In the genomic region with DNA sequence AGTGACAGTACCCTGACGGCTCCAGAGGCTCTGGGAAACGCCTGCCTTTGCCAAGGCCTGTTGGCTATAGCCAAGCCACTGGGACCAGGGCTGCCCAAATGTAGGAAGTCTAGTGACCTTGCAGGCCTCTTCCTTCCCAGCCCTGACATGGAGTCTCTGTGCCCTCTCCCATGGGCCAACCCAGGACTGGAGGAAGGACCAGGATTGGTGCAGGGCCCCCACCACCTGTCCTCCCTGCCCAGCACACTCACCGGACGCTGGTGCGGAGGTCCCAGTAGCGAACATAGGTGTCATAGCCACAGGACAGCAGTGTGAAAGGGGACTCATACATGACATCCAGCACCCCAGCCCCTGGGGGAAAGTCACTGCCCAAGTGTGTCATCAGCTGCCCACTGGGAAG, we compare ENCODE assay signal across 15 cellular contexts. TPM values are rescaled to one million over a fixed set of nuclear protein-coding genes. Genes with fewer than 3 reads are reported as not detected.
DNase-seq lines count a peak whose midpoint lies in the region; ATAC-seq lines count a peak whose summit lies in the region.
"Had no signal": no experiment of that assay in that cellular context is flagged by ENCODE, and none has a peak within 500 bp of the region (broad histone marks: within the 10 kb centered on the region; RNA-seq: fewer than 3 reads in every experiment).

No MANE protein-coding gene starts in this region.

- no peak for ATAC-seq in activated CD4-positive, alpha-beta T cell treated with anti-CD3 and anti-CD28 coated beads for 36 hours
- ATAC-seq in left ventricle myocardium superior (no peak), HG02610 (IDR thresholded peaks at IDR 0.05; ENCODE audit: unreplicated experiment) (no peak)
- no peak for ATAC-seq in effector memory CD8-positive, alpha-beta T cell (replicated peaks)
- ATAC-seq in stimulated activated naive B cell treated with anti-CD40 and anti-IgM and Interleukin-4, amounts not matched to agents 10 μg/mL and 1 μg/mL and 100 μg/mL, for 72 hours (replicated peaks) = no peak
- ATAC-seq: Panc1 had no signal

- H3K4me3 Mint-ChIP-seq in activated CD4-positive, alpha-beta T cell treated with anti-CD3 and anti-CD28 coated beads for 36 hours = no peak overlapping the region
- H3K4me3 Mint-ChIP-seq in effector memory CD8-positive, alpha-beta T cell = no peak overlapping the region
- no peak overlapping the region for H3K4me3 Mint-ChIP-seq in stimulated activated naive B cell treated with anti-CD40 and anti-IgM and Interleukin-4, amounts not matched to agents 10 μg/mL and 1 μg/mL and 100 μg/mL, for 72 hours

- intact Hi-C loops in activated CD4-positive, alpha-beta T cell treated with anti-CD3 and anti-CD28 coated beads for 36 hours (cut with DNase I, micrococcal nuclease) = no loop called here
- intact Hi-C loops in cardiac septum (cut with DNase I) (no loop called here), left ventricle myocardium superior (cut with micrococcal nuclease) (no loop called here)

- no peaks in the 10 kb centered on the region for H3K27me3 Mint-ChIP-seq in activated CD4-positive, alpha-beta T cell treated with anti-CD3 and anti-CD28 coated beads for 36 hours
- no peaks in the 10 kb centered on the region for H3K27me3 Mint-ChIP-seq in effector memory CD8-positive, alpha-beta T cell
- H3K27me3 Mint-ChIP-seq in stimulated activated naive B cell treated with anti-CD40 and anti-IgM and Interleukin-4, amounts not matched to agents 10 μg/mL and 1 μg/mL and 100 μg/mL, for 72 hours = no peaks in the 10 kb centered on the region

- CTCF ChIA-PET in activated CD4-positive, alpha-beta T cell treated with anti-CD3 and anti-CD28 coated beads for 36 hours (lab: Charles Lee) = no interaction called here

- no peak for DNase-seq in activated CD4-positive, alpha-beta T cell treated with anti-CD3 and anti-CD28 coated beads for 36 hours
- DNase-seq in activated CD4-positive, alpha-beta T cell treated with anti-CD3 and anti-CD28 coated beads for 48 hours = no peak
- DNase-seq in cardiac septum (ENCODE audit: low spot score) (peak; percentile 53), left ventricle myocardium superior (no peak), CD1c-positive myeloid dendritic cell (ENCODE audit: extremely low spot score) (no peak)
- no peak for DNase-seq in effector memory CD8-positive, alpha-beta T cell
- DNase-seq in stimulated activated naive B cell treated with anti-CD40 and anti-IgM and Interleukin-4, amounts not matched to agents 10 μg/mL and 1 μg/mL and 100 μg/mL, for 72 hours = no peak
- DNase-seq: 8988T, COR-L47, DMS153, NCI-H1092 treated with DMSO at 0.1 percent for 48 hours, NCI-H1694 treated with DMSO at 0.1 percent for 48 hours, NCI-H2171 had no signal

- H3K9me3 Mint-ChIP-seq in activated CD4-positive, alpha-beta T cell treated with anti-CD3 and anti-CD28 coated beads for 36 hours (ENCODE audit: low read depth) = no peaks in the 10 kb centered on the region
- no peaks in the 10 kb centered on the region for H3K9me3 Mint-ChIP-seq in effector memory CD8-positive, alpha-beta T cell
- H3K9me3 Mint-ChIP-seq in stimulated activated naive B cell treated with anti-CD40 and anti-IgM and Interleukin-4, amounts not matched to agents 10 μg/mL and 1 μg/mL and 100 μg/mL, for 72 hours = no peaks in the 10 kb centered on the region

- H3K27ac Mint-ChIP-seq in activated CD4-positive, alpha-beta T cell treated with anti-CD3 and anti-CD28 coated beads for 36 hours = peak overlapping the region; percentile 60
- H3K27ac Mint-ChIP-seq in effector memory CD8-positive, alpha-beta T cell = peak overlapping the region; percentile 67 to 87
- peak overlapping the region; percentile 51 for H3K27ac Mint-ChIP-seq in stimulated activated naive B cell treated with anti-CD40 and anti-IgM and Interleukin-4, amounts not matched to agents 10 μg/mL and 1 μg/mL and 100 μg/mL, for 72 hours

- POLR2A ChIA-PET in activated CD4-positive, alpha-beta T cell treated with anti-CD3 and anti-CD28 coated beads for 36 hours (lab: Charles Lee) = no interaction called here

- peaks cover 8% of the 10 kb centered on the region for H3K4me1 Mint-ChIP-seq in activated CD4-positive, alpha-beta T cell treated with anti-CD3 and anti-CD28 coated beads for 36 hours
- H3K4me1 Mint-ChIP-seq in effector memory CD8-positive, alpha-beta T cell (ENCODE audit: low read depth in 2 of 2) = peaks cover 0 to 4% of the 10 kb centered on the region in 2 donors
- H3K4me1 Mint-ChIP-seq in stimulated activated naive B cell treated with anti-CD40 and anti-IgM and Interleukin-4, amounts not matched to agents 10 μg/mL and 1 μg/mL and 100 μg/mL, for 72 hours = peaks cover 2 to 7% of the 10 kb centered on the region in 2 donors

- H3K36me3 Mint-ChIP-seq in activated CD4-positive, alpha-beta T cell treated with anti-CD3 and anti-CD28 coated beads for 36 hours (ENCODE audit: low read depth) = peaks cover 12% of the 10 kb centered on the region
- peaks cover 25% of the 10 kb centered on the region for H3K36me3 Mint-ChIP-seq in effector memory CD8-positive, alpha-beta T cell (ENCODE audit: insufficient read depth)
- peaks cover 32 to 38% of the 10 kb centered on the region in 2 donors for H3K36me3 Mint-ChIP-seq in stimulated activated naive B cell treated with anti-CD40 and anti-IgM and Interleukin-4, amounts not matched to agents 10 μg/mL and 1 μg/mL and 100 μg/mL, for 72 hours

RNA-seq across cellular contexts. Expression of gene DPCD, which starts 24.0 kb away (rescaled TPM):
- total RNA-seq in activated CD4-positive, alpha-beta T cell treated with anti-CD3 and anti-CD28 coated beads for 36 hours = 10 to 100 TPM; 15.5 to 19.3 TPM
- 17.5 TPM for total RNA-seq in cardiac septum
- total RNA-seq in left ventricle myocardium superior = 21.9 TPM

RNA-seq across cellular contexts. Expression of gene POLL, which starts 24.0 kb away (rescaled TPM):
- total RNA-seq in activated CD4-positive, alpha-beta T cell treated with anti-CD3 and anti-CD28 coated beads for 36 hours = 10 to 100 TPM; 30.2 to 31.4 TPM
- total RNA-seq in cardiac septum = 18.8 TPM
- total RNA-seq in left ventricle myocardium superior = 20.1 TPM
